In genomic region chr19:1225451-1226226, GRCh38 we compare ENCODE assay signal across 1 cellular context.
A peak's percentile ranks its signal among the peaks of the same experiment; 100 is the strongest.
TF ChIP-seq lines count a peak whose summit lies in the region.

No MANE protein-coding gene starts in this region.

TF ChIP-seq in HepG2, 621 proteins besides CTCF, POLR2A, EP300 and RAD21:
- no peak for TF ChIP-seq GPN1 (CRISPR knock-in tag; IDR thresholded peaks at IDR 0.05; ENCODE audit: borderline replicate concordance)
- TF ChIP-seq ZNF567 (CRISPR knock-in tag; IDR thresholded peaks at IDR 0.05; ENCODE audit: borderline replicate concordance): no peak
- no peak for TF ChIP-seq PBX3 (CRISPR knock-in tag; IDR thresholded peaks at IDR 0.05; ENCODE audit: borderline replicate concordance)
- TF ChIP-seq ZNF770 (CRISPR knock-in tag; IDR thresholded peaks at IDR 0.05): no peak
- 0 out of 2 replicates have a peak, but pooled peaks have one; percentile 1 for TF ChIP-seq AKAP8 (CRISPR knock-in tag; IDR thresholded peaks at IDR 0.05)
- no peak for TF ChIP-seq SKIL (CRISPR knock-in tag; IDR thresholded peaks at IDR 0.05; ENCODE audit: borderline replicate concordance)
- TF ChIP-seq U2AF1 (optimal IDR thresholded peaks at IDR 0.05; ENCODE audit: low read depth, low read length): no peak
- no peak for TF ChIP-seq ZMAT3 (CRISPR knock-in tag; conservative IDR thresholded peaks at IDR 0.05)
